13 cellular contexts compared by ENCODE assay signal in genomic region chr16:84562174-84562815, GRCh38. TPM values are rescaled to one million over a fixed set of nuclear protein-coding genes. Genes with fewer than 3 reads are reported as not detected.
DNase-seq lines count a peak whose midpoint lies in the region; ATAC-seq and TF ChIP-seq lines count a peak whose summit lies in the region.
"Had no signal": no experiment of that assay in that cellular context is flagged by ENCODE, and none has a peak within 500 bp of the region (broad histone marks: within the 10 kb centered on the region; RNA-seq: fewer than 3 reads in every experiment).

No MANE protein-coding gene starts in this region.

- H3K36me3 Mint-ChIP-seq in activated CD8-positive, alpha-beta memory T cell treated with anti-CD3 and anti-CD28 coated beads, Interleukin-2, amount 10 ng/mL, durations not matched to agents 7 days and 5 days: peaks cover 49% of the 10 kb centered on the region

- no peaks in the 10 kb centered on the region for H3K4me1 ChIP-seq in OCI-LY1 (ENCODE audit: insufficient read depth, low read length, severe bottlenecking)
- H3K4me1 ChIP-seq in spleen: peaks cover 8 to 68% (median 38%) of the 10 kb centered on the region in 6 donors

- H3K4me1 Mint-ChIP-seq in activated CD8-positive, alpha-beta memory T cell treated with anti-CD3 and anti-CD28 coated beads, Interleukin-2, amount 10 ng/mL, durations not matched to agents 7 days and 5 days: peaks cover 8% of the 10 kb centered on the region

- H3K9me3 Mint-ChIP-seq in activated CD8-positive, alpha-beta memory T cell treated with anti-CD3 and anti-CD28 coated beads, Interleukin-2, amount 10 ng/mL, durations not matched to agents 7 days and 5 days (ENCODE audit: low read depth): no peaks in the 10 kb centered on the region

- H3K27ac ChIP-seq in OCI-LY1 (ENCODE audit: low read depth, low read length, poor library complexity, severe bottlenecking) (peak overlapping the region; percentile 35), spleen (peak overlapping the region in 6 of 8 donors; percentile 29 to 72 (median 52))

- DNase-seq in activated CD8-positive, alpha-beta memory T cell treated with anti-CD3 and anti-CD28 coated beads, Interleukin-2, amount 10 ng/mL, durations not matched to agents 7 days and 5 days: no peak
- no peak for DNase-seq in activated CD8-positive, alpha-beta memory T cell treated with anti-CD3 and anti-CD28 coated beads, Interleukin-2, amount 50 U/mL, for 48 hours
- peak; percentile 82 for DNase-seq in spleen
- DNase-seq in HEK293T (ENCODE audit: extremely low spot score): no peak
- DNase-seq in posterior vena cava (ENCODE audit: low spot score): no peak
- DNase-seq: activated CD4-positive, alpha-beta T cell treated with anti-CD3 and anti-CD28 coated beads, Interleukin-2, amount 50 U/mL, for 4 hours; DND-41; mammary epithelial cell; NCI-H446 treated with DMSO at 0.1 percent for 48 hours; SK-N-SH had no signal

- no peak for TF ChIP-seq CTCF in OCI-LY1 (IDR thresholded peaks at IDR 0.05; ENCODE audit: low read length)
- no peak for TF ChIP-seq CTCF in spleen (IDR thresholded peaks at IDR 0.05 in 8 of 11, conservative IDR thresholded peaks at IDR 0.05 in 3 of 11)

- H3F3A ChIP-seq in OCI-LY1 (ENCODE audit: insufficient read depth, low read length): no peaks in the 10 kb centered on the region

- intact Hi-C loops in spleen (cut with DNase I; ENCODE audit: low total_unique reads) (no loop called here), posterior vena cava (cut with DNase I) (no loop called here)

- no peak overlapping the region for H3K4me3 ChIP-seq in OCI-LY1 (ENCODE audit: low read depth, low read length, poor library complexity, severe bottlenecking)
- no peak overlapping the region for H3K4me3 ChIP-seq in spleen

- no peaks in the 10 kb centered on the region for H4K20me1 ChIP-seq in OCI-LY1 (ENCODE audit: insufficient read depth, low read length)

- H3K27ac Mint-ChIP-seq in activated CD8-positive, alpha-beta memory T cell treated with anti-CD3 and anti-CD28 coated beads, Interleukin-2, amount 10 ng/mL, durations not matched to agents 7 days and 5 days: peak overlapping the region; percentile 37

- H3K9ac ChIP-seq in OCI-LY1 (ENCODE audit: low read length): no peak overlapping the region
- H3K9ac ChIP-seq: SK-N-SH had no signal

- ATAC-seq in activated CD8-positive, alpha-beta memory T cell treated with anti-CD3 and anti-CD28 coated beads, Interleukin-2, amount 10 ng/mL, durations not matched to agents 7 days and 5 days: no peak
- ATAC-seq in GM21786 (IDR thresholded peaks at IDR 0.05; ENCODE audit: unreplicated experiment) (peak; percentile 82), HG03354 (IDR thresholded peaks at IDR 0.05; ENCODE audit: poor library complexity, severe bottlenecking, unreplicated experiment) (no peak)

- POLR2A ChIA-PET in HEK293T (lab: Yijun Ruan, JAX): no interaction called here

- H3K4me3 Mint-ChIP-seq in activated CD8-positive, alpha-beta memory T cell treated with anti-CD3 and anti-CD28 coated beads, Interleukin-2, amount 10 ng/mL, durations not matched to agents 7 days and 5 days: no peak overlapping the region

- H3K79me2 ChIP-seq in OCI-LY1 (ENCODE audit: insufficient read depth, low read length): no peaks in the 10 kb centered on the region

- CTCF ChIA-PET in activated CD8-positive, alpha-beta memory T cell treated with anti-CD3 and anti-CD28 coated beads, Interleukin-2, amount 10 ng/mL, durations not matched to agents 7 days and 5 days (lab: Charles Lee): interaction anchor here (0.7 to 2.5 kb wide), 5 partner anchors 9 to 55 kb away, joined by 3 to 8 read pairs (median 6); no protein-coding TSS in a partner anchor
- CTCF ChIA-PET in HEK293T (lab: Yijun Ruan, JAX): interaction anchor here (0.9 kb wide), 1 partner anchor 10 kb away, joined by 3 read pairs; no protein-coding TSS in a partner anchor

- 59 to 72% (median 69%) methylated on average over 14 to 16 of the region's 16 CpGs for WGBS in spleen, 5 donors

- no peaks in the 10 kb centered on the region for H3K27me3 ChIP-seq in OCI-LY1 (ENCODE audit: insufficient read depth, low read length)
- H3K27me3 ChIP-seq in spleen (replicated peaks in 1 of 7): no peaks in the 10 kb centered on the region

- no peak overlapping the region for H2AFZ ChIP-seq in OCI-LY1 (ENCODE audit: low read length)

- H3K4me2 ChIP-seq in OCI-LY1 (ENCODE audit: low read length): no peak overlapping the region
- H3K4me2 ChIP-seq: SK-N-SH had no signal

- no peaks in the 10 kb centered on the region for H3K27me3 Mint-ChIP-seq in activated CD8-positive, alpha-beta memory T cell treated with anti-CD3 and anti-CD28 coated beads, Interleukin-2, amount 10 ng/mL, durations not matched to agents 7 days and 5 days

- H3K36me3 ChIP-seq in OCI-LY1 (ENCODE audit: insufficient read depth, low read length) (peaks cover 61% of the 10 kb centered on the region), spleen (peaks cover 0 to 63% (median 39%) of the 10 kb centered on the region in 6 donors)

- TF ChIP-seq POLR2A in spleen (IDR thresholded peaks at IDR 0.05): no peak

- no peaks in the 10 kb centered on the region for H3K9me3 ChIP-seq in OCI-LY1 (ENCODE audit: low read length)
- no peaks in the 10 kb centered on the region for H3K9me3 ChIP-seq in spleen
- H3K9me3 ChIP-seq: SK-N-SH had no signal

- no peaks in the 10 kb centered on the region for H3K9me2 ChIP-seq in OCI-LY1 (ENCODE audit: low read depth, low read length)
- H3K9me2 ChIP-seq: SK-N-SH had no signal

TF ChIP-seq in HEK293T, 16 proteins besides CTCF, POLR2A, EP300 and RAD21:
- TF ChIP-seq CTBP1 (IDR thresholded peaks at IDR 0.05; ENCODE audit: borderline replicate concordance) (no peak), ZNF384 (IDR thresholded peaks at IDR 0.05) (no peak), FOXM1 (IDR thresholded peaks at IDR 0.05; ENCODE audit: borderline replicate concordance) (no peak)
- TF ChIP-seq, protein P1, sequence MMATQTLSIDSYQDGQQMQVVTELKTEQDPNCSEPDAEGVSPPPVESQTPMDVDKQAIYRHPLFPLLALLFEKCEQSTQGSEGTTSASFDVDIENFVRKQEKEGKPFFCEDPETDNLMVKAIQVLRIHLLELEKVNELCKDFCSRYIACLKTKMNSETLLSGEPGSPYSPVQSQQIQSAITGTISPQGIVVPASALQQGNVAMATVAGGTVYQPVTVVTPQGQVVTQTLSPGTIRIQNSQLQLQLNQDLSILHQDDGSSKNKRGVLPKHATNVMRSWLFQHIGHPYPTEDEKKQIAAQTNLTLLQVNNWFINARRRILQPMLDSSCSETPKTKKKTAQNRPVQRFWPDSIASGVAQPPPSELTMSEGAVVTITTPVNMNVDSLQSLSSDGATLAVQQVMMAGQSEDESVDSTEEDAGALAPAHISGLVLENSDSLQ (IDR thresholded peaks at IDR 0.05): no peak

RNA-seq across cellular contexts. Expression of gene COTL1, which starts 55.6 kb away (rescaled TPM):
- 1,000 to 10,000 TPM; 1,052 to 1,190 TPM for total RNA-seq in activated CD8-positive, alpha-beta memory T cell treated with anti-CD3 and anti-CD28 coated beads, Interleukin-2, amount 10 ng/mL, durations not matched to agents 7 days and 5 days
- total RNA-seq in spleen (100 to 1,000 TPM; 284 to 655 (median 457) TPM), posterior vena cava (10 to 100 TPM; 55.0 to 66.0 TPM)
- polyA plus RNA-seq in spleen: 100 to 1,000 TPM; 298 to 449 (median 303) TPM

RNA-seq across cellular contexts. Expression of gene MEAK7, which starts 57.8 kb away (rescaled TPM):
- total RNA-seq in activated CD8-positive, alpha-beta memory T cell treated with anti-CD3 and anti-CD28 coated beads, Interleukin-2, amount 10 ng/mL, durations not matched to agents 7 days and 5 days: 10 to 100 TPM; 37.9 to 73.9 TPM
- total RNA-seq in spleen (10 to 100 TPM in 5 of 7 donors, 1 to 10 TPM in 2; 9.4 to 14.9 (median 11.1) TPM), posterior vena cava (10 to 100 TPM; 14.0 to 16.7 TPM)
- polyA plus RNA-seq in spleen: 1 to 10 TPM; 1.5 to 2.7 (median 1.5) TPM

Comparison
In these comparisons a context has a peak if more than half of its experiments do, and no peak if none do; other contexts are left out.
1. RNA of gene COTL1, which starts 55.6 kb away (total RNA-seq): 1,052 to 1,190 TPM in activated CD8-positive, alpha-beta memory T cell treated with anti-CD3 and anti-CD28 coated beads, Interleukin-2, amount 10 ng/mL, durations not matched to agents 7 days and 5 days and 284 to 655 TPM in spleen; 55.0 to 66.0 TPM in posterior vena cava; every median in the first group is over 4 times any median in the second.